8 cellular contexts compared by ENCODE assay signal in the genomic region with DNA sequence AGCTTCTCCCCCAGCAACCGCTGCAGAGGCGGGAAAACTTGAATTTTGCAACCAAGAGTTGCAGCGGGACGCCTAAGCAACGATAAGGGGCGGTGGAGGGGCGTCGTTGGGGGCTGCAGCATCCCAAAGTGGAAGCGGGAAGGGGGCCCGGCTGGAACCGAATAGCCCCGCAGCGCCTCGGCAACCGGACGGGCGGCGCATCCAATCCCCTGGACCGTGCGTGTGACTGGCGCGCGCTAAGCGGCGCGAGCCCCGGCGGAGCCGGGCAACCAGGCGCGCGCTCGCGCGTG. TPM values are rescaled to one million over a fixed set of nuclear protein-coding genes. Genes with fewer than 3 reads are reported as not detected.
A peak's percentile ranks its signal among the peaks of the same experiment; 100 is the strongest.
DNase-seq lines count a peak whose midpoint lies in the region; ATAC-seq, FAIRE-seq and TF ChIP-seq lines count a peak whose summit lies in the region.

No MANE protein-coding gene starts in this region.

- H3K4me3 ChIP-seq in SJSA1 (peak overlapping the region; percentile 69), fibroblast of the aortic adventitia (ENCODE audit: low read depth, low read length) (peak overlapping the region; percentile 70), skeletal muscle satellite cell (ENCODE audit: low read length) (peak overlapping the region; percentile 92)

- no peak for FAIRE-seq in RCC 7860 (lab: Jason Lieb, UNC)

- peak overlapping the region; percentile 98 for H3K4me2 ChIP-seq in skeletal muscle satellite cell (ENCODE audit: low read length)

- no peaks in the 10 kb centered on the region for H3K9me3 ChIP-seq in SJSA1 (replicated peaks)
- no peaks in the 10 kb centered on the region for H3K9me3 ChIP-seq in skeletal muscle satellite cell (replicated peaks; ENCODE audit: low read length)

- H3K27me3 ChIP-seq in SJSA1 (replicated peaks) (no peaks in the 10 kb centered on the region), skeletal muscle satellite cell (ENCODE audit: control insufficient read depth, insufficient read depth, low read length) (peaks cover 23% of the 10 kb centered on the region)

- peaks cover 30% of the 10 kb centered on the region for H3K4me1 ChIP-seq in SJSA1 (replicated peaks)
- H3K4me1 ChIP-seq in skeletal muscle satellite cell (ENCODE audit: control insufficient read depth, insufficient read depth, low read length), result peaks cover 22% of the 10 kb centered on the region

- DNase-seq in SJSA1 (ENCODE audit: low read depth in 1 of 2, low spot score in 2 of 2) (no peak), fibroblast of the aortic adventitia (ENCODE audit: low read depth) (no peak), mucosa of gallbladder (ENCODE audit: low spot score) (no peak), RCC 7860 (ENCODE audit: low spot score) (no peak), NCI-H146 treated with DMSO at 0.1 percent for 48 hours (lab: John Stamatoyannopoulos, UW; ENCODE audit: unreplicated experiment) (no peak)

- ATAC-seq in GM21526 (IDR thresholded peaks at IDR 0.05; ENCODE audit: low FRiP score, unreplicated experiment), result peak; percentile 2
- no peak for ATAC-seq in GM19328 (IDR thresholded peaks at IDR 0.05; ENCODE audit: unreplicated experiment)

- no peak overlapping the region; the same call in 1 of the 2 replicates for H3K27ac ChIP-seq in SJSA1

- TF ChIP-seq CTCF in fibroblast of the aortic adventitia (IDR thresholded peaks at IDR 0.05; ENCODE audit: insufficient read depth, low read length), result no peak

- H3K9ac ChIP-seq in skeletal muscle satellite cell (ENCODE audit: low read depth, low read length), result peak overlapping the region; percentile 39

- H3K36me3 ChIP-seq in SJSA1, result no peaks in the 10 kb centered on the region
- H3K36me3 ChIP-seq in skeletal muscle satellite cell (ENCODE audit: insufficient read depth, low read length), result no peaks in the 10 kb centered on the region

RNA-seq across cellular contexts. Expression of a gene that starts 0.7 kb away (rescaled TPM):
- 1.8 and 2.8 TPM in 2 replicates for total RNA-seq in SJSA1 (2014; rRNA removed; shearing (Covaris generic))
- 1.4 and 1.5 TPM in 2 replicates for total RNA-seq in fibroblast of the aortic adventitia (ENCODE audit: low replicate concordance)
- 0.87 and 1.0 TPM in 2 replicates for total RNA-seq in skeletal muscle satellite cell (2012; rRNA removed)
- 41.1 TPM for total RNA-seq in mucosa of gallbladder

RNA-seq across cellular contexts. Expression of a gene that starts 39.4 kb away (rescaled TPM):
- 1.3 and 1.8 TPM in 2 replicates for total RNA-seq in SJSA1 (2014; rRNA removed; shearing (Covaris generic))
- total RNA-seq in fibroblast of the aortic adventitia (ENCODE audit: low replicate concordance) (1.6 and 6.5 TPM in 2 replicates), mucosa of gallbladder (6.4 TPM)
- total RNA-seq in skeletal muscle satellite cell (2012; rRNA removed), result 1.3 and 2.8 TPM in 2 replicates

Comparison
In these comparisons a context has a peak if more than half of its experiments do, and no peak if none do; other contexts are left out.
1. RNA of a gene that starts 0.7 kb away (total RNA-seq): 41.1 TPM in mucosa of gallbladder (single experiment); 1.8 to 2.8 TPM in SJSA1 and 1.4 to 1.5 TPM in fibroblast of the aortic adventitia; every median in the first group is over 10 times any median in the second.
2. Peak in every context shown above with its lines, with median percentiles within 50 percentile points of each other: H3K4me3 ChIP-seq.